In genomic region chr4:53490965-53491622, GRCh38 we compare ENCODE assay signal across 9 cellular contexts.
DNase-seq lines count a peak whose midpoint lies in the region; ATAC-seq and TF ChIP-seq lines count a peak whose summit lies in the region.
"Had no signal": no experiment of that assay in that cellular context is flagged by ENCODE, and none has a peak within 500 bp of the region (broad histone marks: within the 10 kb centered on the region; RNA-seq: fewer than 3 reads in every experiment).

No MANE protein-coding gene starts in this region.

- H3K36me3 ChIP-seq in prostate gland = no peaks in the 10 kb centered on the region
- H3K36me3 ChIP-seq: SJSA1 had no signal

- WGBS in prostate gland = 47% methylated on average over 3 of the region's 3 CpGs

- H3K27ac ChIP-seq in prostate gland = no peak overlapping the region
- H3K27ac ChIP-seq: SJSA1 had no signal

- DNase-seq in DMS53 treated with DMSO at 0.1 percent for 48 hours (lab: John Stamatoyannopoulos, UW; ENCODE audit: unreplicated experiment) (peak; percentile 8), SK-MEL-5 (ENCODE audit: low read depth, low spot score) (peak; percentile 68), fibroblast of pulmonary artery (ENCODE audit: low read depth) (peak; percentile 97), prostate gland (ENCODE audit: low spot score) (no peak)
- no peak for DNase-seq in activated T-helper 2 cell treated with anti-CD3 and anti-CD28 coated beads, Interferon-gamma antibody, Interleukin-2, Interleukin-4, amounts not matched to agents 10 μg/mL and 5 μg/mL and 100 μg/mL, durations not matched to agents 14 hours and 24 hours and 36 hours (ENCODE audit: low spot score)

- no peak for TF ChIP-seq POLR2A in prostate gland (IDR thresholded peaks at IDR 0.05)

- intact Hi-C loops in prostate gland (cut with DNase I) = no loop called here
- intact Hi-C loops in activated T-helper 2 cell treated with anti-CD3 and anti-CD28 coated beads, Interferon-gamma antibody, Interleukin-2, Interleukin-4, amounts not matched to agents 10 μg/mL and 5 μg/mL and 100 μg/mL, durations not matched to agents 14 hours and 24 hours and 36 hours (cut with micrococcal nuclease) = no loop called here

- TF ChIP-seq CTCF in fibroblast of pulmonary artery (IDR thresholded peaks at IDR 0.05; ENCODE audit: low read length, missing control alignments) (peak; percentile 80), prostate gland (IDR thresholded peaks at IDR 0.05) (peak in 3 of 4 experiments; percentile 40 to 69 (median 57))

- H3K4me1 ChIP-seq in prostate gland (replicated peaks) = no peaks in the 10 kb centered on the region

- H3K36me3 Mint-ChIP-seq in activated T-helper 2 cell treated with anti-CD3 and anti-CD28 coated beads, Interferon-gamma antibody, Interleukin-2, Interleukin-4, amounts not matched to agents 10 μg/mL and 5 μg/mL and 100 μg/mL, durations not matched to agents 14 hours and 24 hours and 36 hours (ENCODE audit: low read depth) = no peaks in the 10 kb centered on the region

- H3K4me3 ChIP-seq in fibroblast of pulmonary artery (replicated peaks; ENCODE audit: low read depth, low read length) (no peak overlapping the region), prostate gland (no peak overlapping the region)
- H3K4me3 ChIP-seq: SJSA1 had no signal

- in situ Hi-C loops in SK-MEL-5 (cut with HindIII; ENCODE audit: low pct_unique_long_range_greater_than_20kb, low sequenced_read_pairs) = no loop called here

- ATAC-seq in HG03354 (IDR thresholded peaks at IDR 0.05; ENCODE audit: poor library complexity, severe bottlenecking, unreplicated experiment) = peak; percentile 52
- no peak for ATAC-seq in GM21723 (IDR thresholded peaks at IDR 0.05; ENCODE audit: unreplicated experiment)
- no peak for ATAC-seq in HG03460 (IDR thresholded peaks at IDR 0.05; ENCODE audit: unreplicated experiment)

- H3K27me3 ChIP-seq in prostate gland (replicated peaks; ENCODE audit: insufficient read depth) = no peaks in the 10 kb centered on the region
- H3K27me3 ChIP-seq: SJSA1 had no signal

- no peaks in the 10 kb centered on the region for H3K9me3 ChIP-seq in prostate gland
- H3K9me3 ChIP-seq: SJSA1 had no signal

- H3K4me1 Mint-ChIP-seq in activated T-helper 2 cell treated with anti-CD3 and anti-CD28 coated beads, Interferon-gamma antibody, Interleukin-2, Interleukin-4, amounts not matched to agents 10 μg/mL and 5 μg/mL and 100 μg/mL, durations not matched to agents 14 hours and 24 hours and 36 hours (ENCODE audit: low read depth) = no peaks in the 10 kb centered on the region

- no peak overlapping the region for H3K27ac Mint-ChIP-seq in activated T-helper 2 cell treated with anti-CD3 and anti-CD28 coated beads, Interferon-gamma antibody, Interleukin-2, Interleukin-4, amounts not matched to agents 10 μg/mL and 5 μg/mL and 100 μg/mL, durations not matched to agents 14 hours and 24 hours and 36 hours

- no peak overlapping the region for H3K4me3 Mint-ChIP-seq in activated T-helper 2 cell treated with anti-CD3 and anti-CD28 coated beads, Interferon-gamma antibody, Interleukin-2, Interleukin-4, amounts not matched to agents 10 μg/mL and 5 μg/mL and 100 μg/mL, durations not matched to agents 14 hours and 24 hours and 36 hours (ENCODE audit: low read depth)

- H3K9me3 Mint-ChIP-seq in activated T-helper 2 cell treated with anti-CD3 and anti-CD28 coated beads, Interferon-gamma antibody, Interleukin-2, Interleukin-4, amounts not matched to agents 10 μg/mL and 5 μg/mL and 100 μg/mL, durations not matched to agents 14 hours and 24 hours and 36 hours = no peaks in the 10 kb centered on the region

- peaks cover 15% of the 10 kb centered on the region for H3K27me3 Mint-ChIP-seq in activated T-helper 2 cell treated with anti-CD3 and anti-CD28 coated beads, Interferon-gamma antibody, Interleukin-2, Interleukin-4, amounts not matched to agents 10 μg/mL and 5 μg/mL and 100 μg/mL, durations not matched to agents 14 hours and 24 hours and 36 hours (ENCODE audit: low read depth)

Comparison
In these comparisons a context has a peak if more than half of its experiments do, and no peak if none do; other contexts are left out.
1. DNase-seq: peak in DMS53 treated with DMSO at 0.1 percent for 48 hours (single experiment), SK-MEL-5 (single experiment) and fibroblast of pulmonary artery (single experiment); none in prostate gland (single experiment) and activated T-helper 2 cell treated with anti-CD3 and anti-CD28 coated beads, Interferon-gamma antibody, Interleukin-2, Interleukin-4, amounts not matched to agents 10 μg/mL and 5 μg/mL and 100 μg/mL, durations not matched to agents 14 hours and 24 hours and 36 hours (single experiment).